11 cellular contexts compared by ENCODE assay signal in genomic region chr17:2403044-2403443, GRCh38. TPM values are rescaled to one million over a fixed set of nuclear protein-coding genes. Genes with fewer than 3 reads are reported as not detected.
DNase-seq lines count a peak whose midpoint lies in the region; ATAC-seq, FAIRE-seq and TF ChIP-seq lines count a peak whose summit lies in the region.
"Had no signal": no experiment of that assay in that cellular context is flagged by ENCODE, and none has a peak within 500 bp of the region (broad histone marks: within the 10 kb centered on the region; RNA-seq: fewer than 3 reads in every experiment).

No MANE protein-coding gene starts in this region.

- H3K4me1 ChIP-seq in A549 (peaks cover 61% of the 10 kb centered on the region), GM23338 (ENCODE audit: insufficient read depth) (peaks cover 12% of the 10 kb centered on the region)

- H3K4me3 Mint-ChIP-seq in GM23338 (peak overlapping the region; percentile 80), MCF 10A (ENCODE audit: unreplicated experiment) (peak overlapping the region; percentile 87), nephron (peak overlapping the region; percentile 81 to 87 (median 86))

- CTCF ChIA-PET in A549 (lab: Yijun Ruan, JAX), result interaction anchor here (2.1 to 28.1 kb wide), 3 partner anchors 8 to 19 kb away, joined by 7 to 1099 read pairs (median 117); no protein-coding TSS in a partner anchor
- CTCF ChIA-PET in MCF 10A (lab: Yijun Ruan, JAX), result interaction anchor here (0.7 to 4.6 kb wide), 4 partner anchors 13 to 686 kb away, joined by 3 to 27 read pairs (median 12); no protein-coding TSS in a partner anchor

- H3K27ac Mint-ChIP-seq in GM23338, result no peak overlapping the region
- H3K27ac Mint-ChIP-seq in MCF 10A (ENCODE audit: low read depth, unreplicated experiment), result no peak overlapping the region
- peak overlapping the region in 2 of 3 experiments; percentile 41 to 98 for H3K27ac Mint-ChIP-seq in nephron

- POLR2A ChIA-PET in A549 (lab: Yijun Ruan, JAX), result interaction anchor here (2.6 kb wide), 1 partner anchor 11 kb away, joined by 51 read pairs; no protein-coding TSS in a partner anchor
- POLR2A ChIA-PET in MCF 10A (lab: Yijun Ruan, JAX), result interaction anchor here (1.8 to 5.6 kb wide), 4 partner anchors 10 to 67 kb away, joined by 6 to 77 read pairs (median 16); partner anchors contain the start of gene TSR1

- ATAC-seq in A549 (no peak), GM23338 (no peak)
- ATAC-seq: body of pancreas had no signal

- TF ChIP-seq EP300 in A549 (IDR thresholded peaks at IDR 0.05), result no peak

- H4K20me1 ChIP-seq in GM23338 (replicated peaks; ENCODE audit: insufficient read depth), result no peaks in the 10 kb centered on the region; the same call in 1 of the 2 replicates

- H3K79me2 ChIP-seq in GM23338 (replicated peaks; ENCODE audit: insufficient read depth), result peaks cover 9% of the 10 kb centered on the region

- no peak for DNase-seq in A549 (ENCODE audit: low read depth in 1 of 2, low spot score in 1 of 2)
- DNase-seq in GM23338 (ENCODE audit: low spot score), result no peak
- no peak for DNase-seq in MCF 10A (ENCODE audit: unreplicated experiment)
- no peak for DNase-seq in hippocampal formation (lab: John Stamatoyannopoulos, UW)
- DNase-seq in NCI-H526 treated with DMSO at 0.1 percent for 48 hours (lab: John Stamatoyannopoulos, UW), result no peak
- DNase-seq in dermis blood vessel endothelial cell, result no peak
- no peak for DNase-seq in C1 segment of cervical spinal cord (lab: John Stamatoyannopoulos, UW)
- DNase-seq: activated CD4-positive, alpha-beta T cell treated with anti-CD3 and anti-CD28 coated beads, Interleukin-2, amount 50 U/mL, for 48 hours; SHP77 had no signal

- intact Hi-C loops in MCF 10A (cut with micrococcal nuclease), result no loop called here

- H3K27me3 Mint-ChIP-seq in GM23338 (ENCODE audit: insufficient read depth, low read depth, poor library complexity), result peaks cover 21% of the 10 kb centered on the region
- no peaks in the 10 kb centered on the region for H3K27me3 Mint-ChIP-seq in MCF 10A (ENCODE audit: insufficient read depth, unreplicated experiment)
- peaks cover 4% of the 10 kb centered on the region for H3K27me3 Mint-ChIP-seq in nephron (ENCODE audit: low read depth)

- H3K36me3 Mint-ChIP-seq in GM23338 (ENCODE audit: low read depth), result no peaks in the 10 kb centered on the region
- peaks cover 6% of the 10 kb centered on the region for H3K36me3 Mint-ChIP-seq in MCF 10A (ENCODE audit: insufficient read depth, unreplicated experiment)
- H3K36me3 Mint-ChIP-seq in nephron (ENCODE audit: low read depth), result no peaks in the 10 kb centered on the region

- H3F3A ChIP-seq in GM23338 (replicated peaks; ENCODE audit: low read depth), result peaks cover 12% of the 10 kb centered on the region

- H3K9me3 Mint-ChIP-seq in GM23338, result 0 out of 3 replicates have a peak, but pooled peaks cover 2% of the 10 kb centered on the region
- no peaks in the 10 kb centered on the region for H3K9me3 Mint-ChIP-seq in MCF 10A (ENCODE audit: unreplicated experiment)
- H3K9me3 Mint-ChIP-seq in nephron, result no peaks in the 10 kb centered on the region

- WGBS in A549 (ENCODE audit: missing lambda C conversion rate), result 91% methylated on average over 4 of the region's 4 CpGs

- H3K27ac ChIP-seq in A549, result no peak overlapping the region
- H3K27ac ChIP-seq in GM23338 (ENCODE audit: low read depth), result no peak overlapping the region

- H3K4me2 ChIP-seq in A549, result no peak overlapping the region
- peak overlapping the region; percentile 93; the same call in 1 of the 2 replicates for H3K4me2 ChIP-seq in GM23338

- no peak overlapping the region for H3K4me3 ChIP-seq in A549
- H3K4me3 ChIP-seq in GM23338, result peak overlapping the region; percentile 83; the same call in 1 of the 2 replicates
- H3K4me3 ChIP-seq: body of pancreas had no signal

- TF ChIP-seq POLR2A in A549 (IDR thresholded peaks at IDR 0.05; ENCODE audit: low read length), result no peak

- peak; percentile 7 for FAIRE-seq in A549 (lab: Jason Lieb, UNC)

- no TSS peak for BruUV-seq in MCF 10A (replicated peaks; lab: Mats Ljungman, UMichigan)

- no peaks in the 10 kb centered on the region for H3K27me3 ChIP-seq in GM23338 (ENCODE audit: insufficient read depth)
- H3K27me3 ChIP-seq: body of pancreas had no signal

- H3K9me3 ChIP-seq in A549, result no peaks in the 10 kb centered on the region
- H3K9me3 ChIP-seq: body of pancreas had no signal

- no peaks in the 10 kb centered on the region for H3K9me2 ChIP-seq in GM23338 (ENCODE audit: insufficient read depth)

- no peak overlapping the region for H2AFZ ChIP-seq in GM23338

- peaks cover 14% of the 10 kb centered on the region for H3K4me1 Mint-ChIP-seq in GM23338
- H3K4me1 Mint-ChIP-seq in MCF 10A (ENCODE audit: insufficient read depth, unreplicated experiment), result peaks cover 45% of the 10 kb centered on the region
- H3K4me1 Mint-ChIP-seq in nephron, result peaks cover 34% of the 10 kb centered on the region

- no peaks in the 10 kb centered on the region for H3K36me3 ChIP-seq in GM23338 (ENCODE audit: insufficient read depth)

- TF ChIP-seq RAD21 in A549 (conservative IDR thresholded peaks at IDR 0.05 in 1 of 2, IDR thresholded peaks at IDR 0.05 in 1 of 2), result no peak

- TF ChIP-seq CTCF in A549 (IDR thresholded peaks at IDR 0.05) (no peak), GM23338 (conservative IDR thresholded peaks at IDR 0.05; ENCODE audit: low read depth in 2 of 2) (no peak), MCF 10A (IDR thresholded peaks at IDR 0.05; ENCODE audit: unreplicated experiment) (no peak), nephron (IDR thresholded peaks at IDR 0.05; ENCODE audit: unreplicated experiment in 3 of 3) (no peak)

TF ChIP-seq in A549, 52 proteins besides CTCF, POLR2A, EP300 and RAD21 (continues in another document):
- TF ChIP-seq RARB (CRISPR knock-in tag; IDR thresholded peaks at IDR 0.05) (no peak), E2F6 (IDR thresholded peaks at IDR 0.05; ENCODE audit: borderline replicate concordance, low read depth) (no peak), JUN (IDR thresholded peaks at IDR 0.05) (no peak), HOXB5 (CRISPR knock-in tag; IDR thresholded peaks at IDR 0.05) (no peak), PHF8 (IDR thresholded peaks at IDR 0.05; ENCODE audit: borderline replicate concordance, low read depth) (no peak), CHD4 (IDR thresholded peaks at IDR 0.05; ENCODE audit: borderline replicate concordance) (no peak)
- TF ChIP-seq, protein P1, sequence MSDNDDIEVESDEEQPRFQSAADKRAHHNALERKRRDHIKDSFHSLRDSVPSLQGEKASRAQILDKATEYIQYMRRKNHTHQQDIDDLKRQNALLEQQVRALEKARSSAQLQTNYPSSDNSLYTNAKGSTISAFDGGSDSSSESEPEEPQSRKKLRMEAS (IDR thresholded peaks at IDR 0.05), result no peak
- TF ChIP-seq, protein P2, sequence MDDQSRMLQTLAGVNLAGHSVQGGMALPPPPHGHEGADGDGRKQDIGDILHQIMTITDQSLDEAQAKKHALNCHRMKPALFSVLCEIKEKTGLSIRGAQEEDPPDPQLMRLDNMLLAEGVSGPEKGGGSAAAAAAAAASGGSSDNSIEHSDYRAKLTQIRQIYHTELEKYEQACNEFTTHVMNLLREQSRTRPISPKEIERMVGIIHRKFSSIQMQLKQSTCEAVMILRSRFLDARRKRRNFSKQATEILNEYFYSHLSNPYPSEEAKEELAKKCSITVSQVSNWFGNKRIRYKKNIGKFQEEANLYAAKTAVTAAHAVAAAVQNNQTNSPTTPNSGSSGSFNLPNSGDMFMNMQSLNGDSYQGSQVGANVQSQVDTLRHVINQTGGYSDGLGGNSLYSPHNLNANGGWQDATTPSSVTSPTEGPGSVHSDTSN (IDR thresholded peaks at IDR 0.05), result no peak

TF ChIP-seq in GM23338, 12 proteins besides CTCF, POLR2A, EP300 and RAD21 (continues in another document):
- no peak for TF ChIP-seq ZNF331 (CRISPR knock-in tag; IDR thresholded peaks at IDR 0.05; ENCODE audit: low read depth)
- no peak for TF ChIP-seq POLR2AphosphoS5 (IDR thresholded peaks at IDR 0.05; ENCODE audit: low read depth)

RNA-seq across cellular contexts. Expression of gene MNT, which starts 2.2 kb away (rescaled TPM):
- polyA plus RNA-seq in A549 (2011; rRNA removed), result 4.5 and 5.7 TPM in 2 replicates
- polyA plus RNA-seq in A549 (2012; cell fraction: cytosol; rRNA removed), result 10.5 and 12.2 TPM in 2 replicates
- polyA plus RNA-seq in A549 (2012; cell fraction: nucleus; rRNA removed), result 54.0 and 59.8 TPM in 2 replicates
- polyA plus RNA-seq in A549 (2017; fragmentation: RNase III; extraction: RNeasy Plus Mini Kit Qiagen cat#74134 plus additional on column Dnase treatment), result 22.7 to 30.8 TPM (median 25.9 TPM) in 3 replicates
- polyA minus RNA-seq in A549 (2011; rRNA and poly(A)+ RNA removed), result 3.8 and 4.9 TPM in 2 replicates
- 6.4 and 10.4 TPM in 2 replicates for total RNA-seq in GM23338 (2014; rRNA removed; shearing (Covaris generic))
- polyA plus RNA-seq in GM23338 (2016; fragmentation: Nextera tagmentation; extraction: Ambion mirVana), result 5.7 and 6.7 TPM in 2 replicates
- total RNA-seq in MCF 10A (2022), result 25.5 and 32.5 TPM in 2 replicates
- 3.9 and 5.1 TPM in 2 replicates for total RNA-seq in dermis blood vessel endothelial cell

Comparison
In these comparisons a context has a peak if more than half of its experiments do, and no peak if none do; other contexts are left out.
1. H3K27ac Mint-ChIP-seq: peak in nephron (2 of 3); none in GM23338 (single experiment) and MCF 10A (single experiment).
2. Peak in every context shown above with its lines, with median percentiles within 50 percentile points of each other: H3K4me3 Mint-ChIP-seq.